In the genomic region with DNA sequence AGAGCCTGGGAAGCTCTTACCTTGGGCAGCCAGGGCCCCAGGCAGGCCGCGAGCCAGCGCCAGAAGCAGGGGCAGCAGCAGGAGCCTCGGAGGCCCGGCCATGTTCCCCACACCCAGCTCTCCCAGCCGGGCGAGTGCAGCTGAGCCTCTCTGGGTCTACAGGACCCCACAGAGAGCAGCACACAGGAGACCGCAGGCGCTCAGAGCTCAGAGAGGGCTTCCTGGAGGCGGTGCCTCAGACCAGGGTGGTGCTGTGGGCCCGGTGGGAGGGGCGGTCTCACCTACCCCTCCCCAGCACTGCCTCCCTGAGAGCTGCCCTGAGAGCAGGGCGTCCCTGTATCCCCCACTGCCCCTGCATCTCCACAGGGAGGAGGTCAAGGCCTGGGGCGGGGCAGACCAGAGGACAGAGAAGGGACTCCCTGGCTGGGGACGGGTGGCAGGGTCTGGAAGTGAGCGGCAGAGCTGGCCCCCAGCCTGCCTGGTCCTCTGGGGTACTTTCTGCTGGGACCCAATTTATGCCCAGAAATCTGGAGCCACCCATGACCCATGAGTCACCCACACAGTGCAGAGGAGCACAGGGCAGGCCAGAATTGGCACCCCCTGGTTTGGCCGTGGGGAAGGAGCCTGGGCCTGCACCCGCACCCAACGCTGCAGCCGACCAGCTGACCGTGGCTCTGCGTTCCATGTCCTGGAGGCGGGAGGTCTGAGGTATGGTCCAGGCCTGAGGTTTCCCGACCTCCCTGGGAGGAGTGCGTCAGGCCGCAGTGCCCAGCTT, we compare ENCODE assay signal across 11 cellular contexts. TPM values are rescaled to one million over a fixed set of nuclear protein-coding genes. Genes with fewer than 3 reads are reported as not detected.
DNase-seq lines count a peak whose midpoint lies in the region; ATAC-seq and TF ChIP-seq lines count a peak whose summit lies in the region.
"Had no signal": no experiment of that assay in that cellular context is flagged by ENCODE, and none has a peak within 500 bp of the region (broad histone marks: within the 10 kb centered on the region; RNA-seq: fewer than 3 reads in every experiment).

Gene CD7, minus strand, starts transcription at position 215 of the 775 bp plus-strand sequence. Its CDS starts 113 bp downstream, at position 102.

- TF ChIP-seq CTCF in RWPE1 (conservative IDR thresholded peaks at IDR 0.05; ENCODE audit: low read depth) (no peak), foreskin fibroblast (IDR thresholded peaks at IDR 0.05; ENCODE audit: low read depth, low read length) (no peak), MM.1S (IDR thresholded peaks at IDR 0.05; ENCODE audit: low read length) (no peak)

- H2AFZ ChIP-seq in MM.1S (ENCODE audit: low read length) = no peak within 1 kb of the TSS

- no peaks in the 10 kb centered on the region for H3K27me3 ChIP-seq in effector memory CD4-positive, alpha-beta T cell (replicated peaks; ENCODE audit: control insufficient read depth, insufficient read depth, low read length, poor library complexity, severe bottlenecking)
- H3K27me3 ChIP-seq in MM.1S (replicated peaks; ENCODE audit: insufficient read depth, low read length) = peaks cover 23% of the 10 kb centered on the region

- peaks cover 2% of the 10 kb centered on the region; the same call in 1 of the 2 replicates for H3F3A ChIP-seq in MM.1S (ENCODE audit: insufficient read depth, low read length)

- intact Hi-C loops in left ventricle myocardium superior (cut with micrococcal nuclease) = no loop called here

- no peaks in the 10 kb centered on the region for H3K79me2 ChIP-seq in MM.1S (ENCODE audit: low read length)

- peak within 1 kb of the TSS; percentile 57 for H3K27ac ChIP-seq in RWPE1
- peak within 1 kb of the TSS; percentile 78 for H3K27ac ChIP-seq in effector memory CD4-positive, alpha-beta T cell (ENCODE audit: insufficient read depth, low read length, poor library complexity, severe bottlenecking)
- no peak within 1 kb of the TSS for H3K27ac ChIP-seq in MM.1S (ENCODE audit: low read length)

- no peak within 1 kb of the TSS for H3K9ac ChIP-seq in MM.1S (ENCODE audit: low read length)

- ATAC-seq in left ventricle myocardium superior = no peak

- no peaks in the 10 kb centered on the region for H3K9me2 ChIP-seq in MM.1S (replicated peaks; ENCODE audit: insufficient read depth, low read length)

- H3K4me1 ChIP-seq in effector memory CD4-positive, alpha-beta T cell (ENCODE audit: control insufficient read depth, insufficient read depth, low read length, poor library complexity, severe bottlenecking) = peaks cover 52% of the 10 kb centered on the region
- H3K4me1 ChIP-seq in MM.1S (ENCODE audit: low read length) = peaks cover 8% of the 10 kb centered on the region

- DNase-seq in RWPE1 (ENCODE audit: low spot score) (no peak), left ventricle myocardium superior (no peak), foreskin fibroblast (no peak), epidermal melanocyte (ENCODE audit: insufficient read length, low spot score) (no peak), MM.1S (no peak)
- peak; percentile 81 for DNase-seq in activated CD8-positive, alpha-beta memory T cell treated with anti-CD3 and anti-CD28 coated beads, Interleukin-2, amount 50 U/mL, for 4 hours
- DNase-seq in effector memory CD4-positive, alpha-beta T cell = peak; percentile 34 to 48 (median 41)
- DNase-seq in stimulated activated CD8-positive, alpha-beta memory T cell treated with anti-CD3 and anti-CD28 coated beads, Interleukin-4, amount 100 ng/mL, for 24 hours (ENCODE audit: low read depth) = peak; percentile 64
- DNase-seq: activated B cell treated with CpG ODN at 0.5 μM for 24 hours, islet precursor cell had no signal

- H4K20me1 ChIP-seq in MM.1S (ENCODE audit: insufficient read depth, low read length) = no peaks in the 10 kb centered on the region

- POLR2A ChIA-PET in RWPE1 (lab: Yijun Ruan, JAX; ENCODE audit: low non-redundant PET) = no interaction called here

- no peaks in the 10 kb centered on the region for H3K9me3 ChIP-seq in effector memory CD4-positive, alpha-beta T cell (ENCODE audit: control insufficient read depth, low read length)
- no peaks in the 10 kb centered on the region for H3K9me3 ChIP-seq in MM.1S (replicated peaks; ENCODE audit: insufficient read depth, low read length)
- H3K9me3 ChIP-seq: tibial nerve had no signal

- CTCF ChIA-PET in RWPE1 (lab: Yijun Ruan, JAX) = interaction anchor here (0.8 kb wide), 1 partner anchor 19 kb away, joined by 4 read pairs; no protein-coding TSS in a partner anchor

- H3K36me3 ChIP-seq in effector memory CD4-positive, alpha-beta T cell (ENCODE audit: control insufficient read depth, insufficient read depth, low read length) = peaks cover 17% of the 10 kb centered on the region
- no peaks in the 10 kb centered on the region for H3K36me3 ChIP-seq in MM.1S (replicated peaks; ENCODE audit: insufficient read depth, low read length)
- H3K36me3 ChIP-seq: tibial nerve had no signal

- peak within 1 kb of the TSS; percentile 73 for H3K4me3 ChIP-seq in effector memory CD4-positive, alpha-beta T cell (ENCODE audit: insufficient read depth, low read depth, low read length, poor library complexity, severe bottlenecking)
- no peak within 1 kb of the TSS for H3K4me3 ChIP-seq in foreskin fibroblast (ENCODE audit: low read depth in 1 of 2, low read length in 2 of 2)
- H3K4me3 ChIP-seq in MM.1S (ENCODE audit: low read length) = no peak within 1 kb of the TSS

- H3K4me2 ChIP-seq in MM.1S (ENCODE audit: low read depth, low read length) = no peak within 1 kb of the TSS

RNA-seq across cellular contexts. Expression of gene CD7, which starts in this region (rescaled TPM):
- 0.64 TPM for total RNA-seq in left ventricle myocardium superior

Comparison
In these comparisons a context has a peak if more than half of its experiments do, and no peak if none do; other contexts are left out.
1. DNase-seq: peak in activated CD8-positive, alpha-beta memory T cell treated with anti-CD3 and anti-CD28 coated beads, Interleukin-2, amount 50 U/mL, for 4 hours (single experiment), effector memory CD4-positive, alpha-beta T cell (3 of 3) and stimulated activated CD8-positive, alpha-beta memory T cell treated with anti-CD3 and anti-CD28 coated beads, Interleukin-4, amount 100 ng/mL, for 24 hours (single experiment); none in RWPE1 (single experiment), left ventricle myocardium superior (single experiment), foreskin fibroblast (0 of 2), epidermal melanocyte (single experiment) and MM.1S (single experiment).